Comparison of ENCODE assay signal across 1 cellular context in the genomic region with DNA sequence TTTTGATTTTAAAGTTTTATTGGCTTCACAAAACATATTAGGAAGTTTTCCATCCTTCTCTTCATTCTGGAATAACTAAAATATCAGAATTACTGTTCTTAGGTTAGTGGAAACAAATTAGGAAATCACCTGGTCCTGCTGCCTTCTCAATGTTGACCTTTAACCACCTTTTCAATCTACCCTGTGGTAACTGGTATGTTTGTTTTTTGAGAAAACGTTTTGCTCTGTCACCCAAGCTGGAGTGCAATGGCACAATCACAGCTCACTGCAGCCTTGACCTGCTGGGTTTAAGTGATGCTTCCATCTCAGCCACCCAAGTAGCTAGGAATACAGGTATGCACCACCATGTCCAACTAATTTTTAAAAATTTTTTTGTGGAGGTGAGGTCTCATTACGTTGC.
TF ChIP-seq lines count a peak whose summit lies in the region.

No MANE protein-coding gene starts in this region.

TF ChIP-seq in HepG2, 621 proteins besides CTCF, POLR2A, EP300 and RAD21 (continued from another document and continues in another):
- TF ChIP-seq, protein P1, sequence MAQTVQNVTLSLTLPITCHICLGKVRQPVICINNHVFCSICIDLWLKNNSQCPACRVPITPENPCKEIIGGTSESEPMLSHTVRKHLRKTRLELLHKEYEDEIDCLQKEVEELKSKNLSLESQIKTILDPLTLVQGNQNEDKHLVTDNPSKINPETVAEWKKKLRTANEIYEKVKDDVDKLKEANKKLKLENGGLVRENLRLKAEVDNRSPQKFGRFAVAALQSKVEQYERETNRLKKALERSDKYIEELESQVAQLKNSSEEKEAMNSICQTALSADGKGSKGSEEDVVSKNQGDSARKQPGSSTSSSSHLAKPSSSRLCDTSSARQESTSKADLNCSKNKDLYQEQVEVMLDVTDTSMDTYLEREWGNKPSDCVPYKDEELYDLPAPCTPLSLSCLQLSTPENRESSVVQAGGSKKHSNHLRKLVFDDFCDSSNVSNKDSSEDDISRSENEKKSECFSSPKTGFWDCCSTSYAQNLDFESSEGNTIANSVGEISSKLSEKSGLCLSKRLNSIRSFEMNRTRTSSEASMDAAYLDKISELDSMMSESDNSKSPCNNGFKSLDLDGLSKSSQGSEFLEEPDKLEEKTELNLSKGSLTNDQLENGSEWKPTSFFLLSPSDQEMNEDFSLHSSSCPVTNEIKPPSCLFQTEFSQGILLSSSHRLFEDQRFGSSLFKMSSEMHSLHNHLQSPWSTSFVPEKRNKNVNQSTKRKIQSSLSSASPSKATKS (CRISPR knock-in tag; IDR thresholded peaks at IDR 0.05) = no peak
- TF ChIP-seq, protein P2, sequence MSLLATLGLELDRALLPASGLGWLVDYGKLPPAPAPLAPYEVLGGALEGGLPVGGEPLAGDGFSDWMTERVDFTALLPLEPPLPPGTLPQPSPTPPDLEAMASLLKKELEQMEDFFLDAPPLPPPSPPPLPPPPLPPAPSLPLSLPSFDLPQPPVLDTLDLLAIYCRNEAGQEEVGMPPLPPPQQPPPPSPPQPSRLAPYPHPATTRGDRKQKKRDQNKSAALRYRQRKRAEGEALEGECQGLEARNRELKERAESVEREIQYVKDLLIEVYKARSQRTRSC (CRISPR knock-in tag; IDR thresholded peaks at IDR 0.05; ENCODE audit: low read depth) = no peak
- TF ChIP-seq ZNF816 (CRISPR knock-in tag; IDR thresholded peaks at IDR 0.05; ENCODE audit: borderline replicate concordance) = no peak
- TF ChIP-seq, protein P3, sequence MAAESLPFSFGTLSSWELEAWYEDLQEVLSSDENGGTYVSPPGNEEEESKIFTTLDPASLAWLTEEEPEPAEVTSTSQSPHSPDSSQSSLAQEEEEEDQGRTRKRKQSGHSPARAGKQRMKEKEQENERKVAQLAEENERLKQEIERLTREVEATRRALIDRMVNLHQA (CRISPR knock-in tag; IDR thresholded peaks at IDR 0.05) = no peak
- TF ChIP-seq, protein P4, sequence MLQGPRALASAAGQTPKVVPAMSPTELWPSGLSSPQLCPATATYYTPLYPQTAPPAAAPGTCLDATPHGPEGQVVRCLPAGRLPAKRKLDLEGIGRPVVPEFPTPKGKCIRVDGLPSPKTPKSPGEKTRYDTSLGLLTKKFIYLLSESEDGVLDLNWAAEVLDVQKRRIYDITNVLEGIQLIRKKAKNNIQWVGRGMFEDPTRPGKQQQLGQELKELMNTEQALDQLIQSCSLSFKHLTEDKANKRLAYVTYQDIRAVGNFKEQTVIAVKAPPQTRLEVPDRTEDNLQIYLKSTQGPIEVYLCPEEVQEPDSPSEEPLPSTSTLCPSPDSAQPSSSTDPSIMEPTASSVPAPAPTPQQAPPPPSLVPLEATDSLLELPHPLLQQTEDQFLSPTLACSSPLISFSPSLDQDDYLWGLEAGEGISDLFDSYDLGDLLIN (CRISPR knock-in tag; IDR thresholded peaks at IDR 0.05; ENCODE audit: borderline replicate concordance) = no peak
- TF ChIP-seq POLR2G (IDR thresholded peaks at IDR 0.05; ENCODE audit: low read depth, low read length) = no peak
- TF ChIP-seq SCMH1 (CRISPR knock-in tag; IDR thresholded peaks at IDR 0.05; ENCODE audit: borderline replicate concordance) = no peak
- TF ChIP-seq, protein P5, sequence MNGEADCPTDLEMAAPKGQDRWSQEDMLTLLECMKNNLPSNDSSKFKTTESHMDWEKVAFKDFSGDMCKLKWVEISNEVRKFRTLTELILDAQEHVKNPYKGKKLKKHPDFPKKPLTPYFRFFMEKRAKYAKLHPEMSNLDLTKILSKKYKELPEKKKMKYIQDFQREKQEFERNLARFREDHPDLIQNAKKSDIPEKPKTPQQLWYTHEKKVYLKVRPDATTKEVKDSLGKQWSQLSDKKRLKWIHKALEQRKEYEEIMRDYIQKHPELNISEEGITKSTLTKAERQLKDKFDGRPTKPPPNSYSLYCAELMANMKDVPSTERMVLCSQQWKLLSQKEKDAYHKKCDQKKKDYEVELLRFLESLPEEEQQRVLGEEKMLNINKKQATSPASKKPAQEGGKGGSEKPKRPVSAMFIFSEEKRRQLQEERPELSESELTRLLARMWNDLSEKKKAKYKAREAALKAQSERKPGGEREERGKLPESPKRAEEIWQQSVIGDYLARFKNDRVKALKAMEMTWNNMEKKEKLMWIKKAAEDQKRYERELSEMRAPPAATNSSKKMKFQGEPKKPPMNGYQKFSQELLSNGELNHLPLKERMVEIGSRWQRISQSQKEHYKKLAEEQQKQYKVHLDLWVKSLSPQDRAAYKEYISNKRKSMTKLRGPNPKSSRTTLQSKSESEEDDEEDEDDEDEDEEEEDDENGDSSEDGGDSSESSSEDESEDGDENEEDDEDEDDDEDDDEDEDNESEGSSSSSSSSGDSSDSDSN (CRISPR knock-in tag; IDR thresholded peaks at IDR 0.05) = no peak
- TF ChIP-seq, protein P6, sequence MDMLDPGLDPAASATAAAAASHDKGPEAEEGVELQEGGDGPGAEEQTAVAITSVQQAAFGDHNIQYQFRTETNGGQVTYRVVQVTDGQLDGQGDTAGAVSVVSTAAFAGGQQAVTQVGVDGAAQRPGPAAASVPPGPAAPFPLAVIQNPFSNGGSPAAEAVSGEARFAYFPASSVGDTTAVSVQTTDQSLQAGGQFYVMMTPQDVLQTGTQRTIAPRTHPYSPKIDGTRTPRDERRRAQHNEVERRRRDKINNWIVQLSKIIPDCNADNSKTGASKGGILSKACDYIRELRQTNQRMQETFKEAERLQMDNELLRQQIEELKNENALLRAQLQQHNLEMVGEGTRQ (IDR thresholded peaks at IDR 0.05; ENCODE audit: low read depth, low read length) = no peak
- TF ChIP-seq, protein P6 (CRISPR knock-in tag; IDR thresholded peaks at IDR 0.05; ENCODE audit: borderline replicate concordance) = no peak
- TF ChIP-seq TBX2 (CRISPR knock-in tag; IDR thresholded peaks at IDR 0.05; ENCODE audit: borderline replicate concordance) = peak; percentile 64; the same call in 1 of the 2 replicates
- no peak for TF ChIP-seq GATAD1 (CRISPR knock-in tag; IDR thresholded peaks at IDR 0.05)
- peak; percentile 55; the same call in 1 of the 2 replicates for TF ChIP-seq REPIN1 (CRISPR knock-in tag; IDR thresholded peaks at IDR 0.05; ENCODE audit: borderline replicate concordance, low read depth)
- TF ChIP-seq CEBPG (CRISPR knock-in tag; IDR thresholded peaks at IDR 0.05) = peak; percentile 82
- peak; percentile 85 for TF ChIP-seq HDAC2 (CRISPR knock-in tag; IDR thresholded peaks at IDR 0.05)
- TF ChIP-seq ZNF138 (CRISPR knock-in tag; IDR thresholded peaks at IDR 0.05; ENCODE audit: low read depth) = no peak
- TF ChIP-seq, protein P7, sequence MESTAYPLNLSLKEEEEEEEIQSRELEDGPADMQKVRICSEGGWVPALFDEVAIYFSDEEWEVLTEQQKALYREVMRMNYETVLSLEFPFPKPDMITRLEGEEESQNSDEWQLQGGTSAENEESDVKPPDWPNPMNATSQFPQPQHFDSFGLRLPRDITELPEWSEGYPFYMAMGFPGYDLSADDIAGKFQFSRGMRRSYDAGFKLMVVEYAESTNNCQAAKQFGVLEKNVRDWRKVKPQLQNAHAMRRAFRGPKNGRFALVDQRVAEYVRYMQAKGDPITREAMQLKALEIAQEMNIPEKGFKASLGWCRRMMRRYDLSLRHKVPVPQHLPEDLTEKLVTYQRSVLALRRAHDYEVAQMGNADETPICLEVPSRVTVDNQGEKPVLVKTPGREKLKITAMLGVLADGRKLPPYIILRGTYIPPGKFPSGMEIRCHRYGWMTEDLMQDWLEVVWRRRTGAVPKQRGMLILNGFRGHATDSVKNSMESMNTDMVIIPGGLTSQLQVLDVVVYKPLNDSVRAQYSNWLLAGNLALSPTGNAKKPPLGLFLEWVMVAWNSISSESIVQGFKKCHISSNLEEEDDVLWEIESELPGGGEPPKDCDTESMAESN (CRISPR knock-in tag; conservative IDR thresholded peaks at IDR 0.05) = no peak
- TF ChIP-seq ZBTB7A (CRISPR knock-in tag; IDR thresholded peaks at IDR 0.05) = no peak
- TF ChIP-seq NCOA2 (CRISPR knock-in tag; IDR thresholded peaks at IDR 0.05) = peak; percentile 82
- no peak for TF ChIP-seq ZNF207 (IDR thresholded peaks at IDR 0.05; ENCODE audit: borderline replicate concordance)
- TF ChIP-seq TGIF2 (CRISPR knock-in tag; IDR thresholded peaks at IDR 0.05) = peak; percentile 61; the same call in 1 of the 2 replicates
- 0 out of 2 replicates have a peak, but pooled peaks have one; percentile 41 for TF ChIP-seq ZNF614 (CRISPR knock-in tag; IDR thresholded peaks at IDR 0.05; ENCODE audit: borderline replicate concordance)
- TF ChIP-seq ZNF607 (CRISPR knock-in tag; IDR thresholded peaks at IDR 0.05; ENCODE audit: borderline replicate concordance) = no peak
- TF ChIP-seq ZSCAN9 (CRISPR knock-in tag; IDR thresholded peaks at IDR 0.05; ENCODE audit: borderline replicate concordance) = no peak
- TF ChIP-seq, protein P8, sequence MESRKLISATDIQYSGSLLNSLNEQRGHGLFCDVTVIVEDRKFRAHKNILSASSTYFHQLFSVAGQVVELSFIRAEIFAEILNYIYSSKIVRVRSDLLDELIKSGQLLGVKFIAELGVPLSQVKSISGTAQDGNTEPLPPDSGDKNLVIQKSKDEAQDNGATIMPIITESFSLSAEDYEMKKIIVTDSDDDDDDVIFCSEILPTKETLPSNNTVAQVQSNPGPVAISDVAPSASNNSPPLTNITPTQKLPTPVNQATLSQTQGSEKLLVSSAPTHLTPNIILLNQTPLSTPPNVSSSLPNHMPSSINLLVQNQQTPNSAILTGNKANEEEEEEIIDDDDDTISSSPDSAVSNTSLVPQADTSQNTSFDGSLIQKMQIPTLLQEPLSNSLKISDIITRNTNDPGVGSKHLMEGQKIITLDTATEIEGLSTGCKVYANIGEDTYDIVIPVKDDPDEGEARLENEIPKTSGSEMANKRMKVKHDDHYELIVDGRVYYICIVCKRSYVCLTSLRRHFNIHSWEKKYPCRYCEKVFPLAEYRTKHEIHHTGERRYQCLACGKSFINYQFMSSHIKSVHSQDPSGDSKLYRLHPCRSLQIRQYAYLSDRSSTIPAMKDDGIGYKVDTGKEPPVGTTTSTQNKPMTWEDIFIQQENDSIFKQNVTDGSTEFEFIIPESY (CRISPR knock-in tag; IDR thresholded peaks at IDR 0.05) = no peak
- peak; percentile 81 for TF ChIP-seq RARA (CRISPR knock-in tag; IDR thresholded peaks at IDR 0.05)
- no peak for TF ChIP-seq TAF15 (IDR thresholded peaks at IDR 0.05; ENCODE audit: low read depth, low read length, poor library complexity, severe bottlenecking)
- no peak for TF ChIP-seq MATR3 (CRISPR knock-in tag; IDR thresholded peaks at IDR 0.05)
- no peak for TF ChIP-seq SOX13 (IDR thresholded peaks at IDR 0.05)
- TF ChIP-seq SOX13 (CRISPR knock-in tag; conservative IDR thresholded peaks at IDR 0.05 in 1 of 2, IDR thresholded peaks at IDR 0.05 in 1 of 2) = peak in 1 of 2 experiments; percentile 73; a peak in 2 of 4 replicates
- TF ChIP-seq, protein P9, sequence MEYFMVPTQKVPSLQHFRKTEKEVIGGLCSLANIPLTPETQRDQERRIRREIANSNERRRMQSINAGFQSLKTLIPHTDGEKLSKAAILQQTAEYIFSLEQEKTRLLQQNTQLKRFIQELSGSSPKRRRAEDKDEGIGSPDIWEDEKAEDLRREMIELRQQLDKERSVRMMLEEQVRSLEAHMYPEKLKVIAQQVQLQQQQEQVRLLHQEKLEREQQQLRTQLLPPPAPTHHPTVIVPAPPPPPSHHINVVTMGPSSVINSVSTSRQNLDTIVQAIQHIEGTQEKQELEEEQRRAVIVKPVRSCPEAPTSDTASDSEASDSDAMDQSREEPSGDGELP (IDR thresholded peaks at IDR 0.05; ENCODE audit: borderline replicate concordance, low read depth) = peak; percentile 70; the same call in 1 of the 2 replicates
- TF ChIP-seq, protein P10, sequence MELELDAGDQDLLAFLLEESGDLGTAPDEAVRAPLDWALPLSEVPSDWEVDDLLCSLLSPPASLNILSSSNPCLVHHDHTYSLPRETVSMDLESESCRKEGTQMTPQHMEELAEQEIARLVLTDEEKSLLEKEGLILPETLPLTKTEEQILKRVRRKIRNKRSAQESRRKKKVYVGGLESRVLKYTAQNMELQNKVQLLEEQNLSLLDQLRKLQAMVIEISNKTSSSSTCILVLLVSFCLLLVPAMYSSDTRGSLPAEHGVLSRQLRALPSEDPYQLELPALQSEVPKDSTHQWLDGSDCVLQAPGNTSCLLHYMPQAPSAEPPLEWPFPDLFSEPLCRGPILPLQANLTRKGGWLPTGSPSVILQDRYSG (CRISPR knock-in tag; IDR thresholded peaks at IDR 0.05) = no peak
- TF ChIP-seq CREB1 (IDR thresholded peaks at IDR 0.05) = no peak
- no peak for TF ChIP-seq CREB1 (CRISPR knock-in tag; IDR thresholded peaks at IDR 0.05)
- peak; percentile 85 for TF ChIP-seq GFI1 (CRISPR knock-in tag; IDR thresholded peaks at IDR 0.05; ENCODE audit: borderline replicate concordance)
- TF ChIP-seq ARNT2 (CRISPR knock-in tag; IDR thresholded peaks at IDR 0.05; ENCODE audit: low read depth) = 0 out of 2 replicates have a peak, but pooled peaks have one; percentile 35
- TF ChIP-seq, protein P11, sequence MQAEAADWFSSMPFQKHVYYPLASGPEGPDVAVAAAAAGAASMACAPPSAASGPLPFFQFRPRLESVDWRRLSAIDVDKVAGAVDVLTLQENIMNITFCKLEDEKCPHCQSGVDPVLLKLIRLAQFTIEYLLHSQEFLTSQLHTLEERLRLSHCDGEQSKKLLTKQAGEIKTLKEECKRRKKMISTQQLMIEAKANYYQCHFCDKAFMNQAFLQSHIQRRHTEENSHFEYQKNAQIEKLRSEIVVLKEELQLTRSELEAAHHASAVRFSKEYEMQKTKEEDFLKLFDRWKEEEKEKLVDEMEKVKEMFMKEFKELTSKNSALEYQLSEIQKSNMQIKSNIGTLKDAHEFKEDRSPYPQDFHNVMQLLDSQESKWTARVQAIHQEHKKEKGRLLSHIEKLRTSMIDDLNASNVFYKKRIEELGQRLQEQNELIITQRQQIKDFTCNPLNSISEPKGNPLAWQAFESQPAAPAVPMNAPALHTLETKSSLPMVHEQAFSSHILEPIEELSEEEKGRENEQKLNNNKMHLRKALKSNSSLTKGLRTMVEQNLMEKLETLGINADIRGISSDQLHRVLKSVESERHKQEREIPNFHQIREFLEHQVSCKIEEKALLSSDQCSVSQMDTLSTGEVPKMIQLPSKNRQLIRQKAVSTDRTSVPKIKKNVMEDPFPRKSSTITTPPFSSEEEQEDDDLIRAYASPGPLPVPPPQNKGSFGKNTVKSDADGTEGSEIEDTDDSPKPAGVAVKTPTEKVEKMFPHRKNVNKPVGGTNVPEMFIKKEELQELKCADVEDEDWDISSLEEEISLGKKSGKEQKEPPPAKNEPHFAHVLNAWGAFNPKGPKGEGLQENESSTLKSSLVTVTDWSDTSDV (CRISPR knock-in tag; IDR thresholded peaks at IDR 0.05) = no peak
- peak; percentile 93 for TF ChIP-seq ZMYM4 (CRISPR knock-in tag; IDR thresholded peaks at IDR 0.05)
- TF ChIP-seq, protein P12, sequence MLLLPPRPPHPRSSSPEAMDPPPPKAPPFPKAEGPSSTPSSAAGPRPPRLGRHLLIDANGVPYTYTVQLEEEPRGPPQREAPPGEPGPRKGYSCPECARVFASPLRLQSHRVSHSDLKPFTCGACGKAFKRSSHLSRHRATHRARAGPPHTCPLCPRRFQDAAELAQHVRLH (CRISPR knock-in tag; IDR thresholded peaks at IDR 0.05; ENCODE audit: borderline replicate concordance, low read depth) = no peak
